21 cellular contexts compared by ENCODE assay signal in the genomic region with DNA sequence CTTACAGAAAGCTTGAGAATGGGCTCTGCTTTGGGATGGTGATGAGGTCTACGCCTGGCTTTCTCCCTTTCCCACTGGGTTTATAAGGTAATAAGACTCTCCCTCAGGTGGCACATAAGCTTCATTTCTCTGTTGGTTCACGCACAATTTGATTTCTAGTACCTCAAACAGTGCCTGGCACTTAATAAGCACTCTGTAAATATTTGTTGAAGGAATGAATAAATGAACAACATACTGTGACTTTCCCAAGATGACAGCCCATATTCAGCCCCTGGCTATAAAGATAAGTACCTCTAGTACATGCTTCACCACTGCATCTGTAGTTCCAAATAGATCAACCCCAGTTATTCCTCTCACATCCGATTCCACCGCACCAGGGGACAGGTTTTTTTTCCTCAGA. TPM values are rescaled to one million over a fixed set of nuclear protein-coding genes. Genes with fewer than 3 reads are reported as not detected.
A peak's percentile ranks its signal among the peaks of the same experiment; 100 is the strongest.
DNase-seq lines count a peak whose midpoint lies in the region; ATAC-seq lines count a peak whose summit lies in the region.
"Had no signal": no experiment of that assay in that cellular context is flagged by ENCODE, and none has a peak within 500 bp of the region (broad histone marks: within the 10 kb centered on the region; RNA-seq: fewer than 3 reads in every experiment).

No MANE protein-coding gene starts in this region.

- H3K27ac Mint-ChIP-seq in activated naive CD8-positive, alpha-beta T cell, result peak overlapping the region; percentile 24
- H3K27ac Mint-ChIP-seq in activated naive CD8-positive, alpha-beta T cell treated with anti-CD3 and anti-CD28 coated beads for 36 hours, result no peak overlapping the region
- H3K27ac Mint-ChIP-seq: T-helper 2 cell treated with Interferon-gamma antibody and Interleukin-4, amounts not matched to agents 5 μg/mL and 100 μg/mL, for 36 hours had no signal

- in situ Hi-C loops in KBM-7 (cut with MboI; ENCODE audit: low pct_unique_long_range_greater_than_20kb, low sequenced_read_pairs), result no loop called here

- no peak overlapping the region for H3K4me3 Mint-ChIP-seq in activated naive CD8-positive, alpha-beta T cell
- no peak overlapping the region for H3K4me3 Mint-ChIP-seq in activated naive CD8-positive, alpha-beta T cell treated with anti-CD3 and anti-CD28 coated beads for 36 hours
- H3K4me3 Mint-ChIP-seq: T-helper 2 cell treated with Interferon-gamma antibody and Interleukin-4, amounts not matched to agents 5 μg/mL and 100 μg/mL, for 36 hours had no signal

- peaks cover 16% of the 10 kb centered on the region for H3K36me3 Mint-ChIP-seq in activated naive CD8-positive, alpha-beta T cell
- peaks cover 24% of the 10 kb centered on the region for H3K36me3 Mint-ChIP-seq in activated naive CD8-positive, alpha-beta T cell treated with anti-CD3 and anti-CD28 coated beads for 36 hours

- H3K4me1 Mint-ChIP-seq in activated naive CD8-positive, alpha-beta T cell (ENCODE audit: low read depth), result peaks cover 11% of the 10 kb centered on the region
- peaks cover 2% of the 10 kb centered on the region for H3K4me1 Mint-ChIP-seq in activated naive CD8-positive, alpha-beta T cell treated with anti-CD3 and anti-CD28 coated beads for 36 hours

- no peaks in the 10 kb centered on the region for H3K9me3 Mint-ChIP-seq in activated naive CD8-positive, alpha-beta T cell (ENCODE audit: low read depth)
- no peaks in the 10 kb centered on the region for H3K9me3 Mint-ChIP-seq in activated naive CD8-positive, alpha-beta T cell treated with anti-CD3 and anti-CD28 coated beads for 36 hours
- H3K9me3 Mint-ChIP-seq: T-helper 2 cell treated with Interferon-gamma antibody and Interleukin-4, amounts not matched to agents 5 μg/mL and 100 μg/mL, for 36 hours had no signal

- no peak for ATAC-seq in HG02610 (IDR thresholded peaks at IDR 0.05; ENCODE audit: unreplicated experiment)
- ATAC-seq: activated CD4-positive, CD25-positive, alpha-beta regulatory T cell treated with anti-CD3 and anti-CD28 coated beads, Interleukin-2, amount 50 U/mL, for 24 hours; Panc1 had no signal

- DNase-seq in activated naive CD8-positive, alpha-beta T cell treated with anti-CD3 and anti-CD28 coated beads for 36 hours, result no peak
- DNase-seq in NCI-H2029 treated with DMSO at 0.1 percent for 48 hours (lab: John Stamatoyannopoulos, UW) (peak; percentile 94), NCI-H774 (lab: John Stamatoyannopoulos, UW) (peak; percentile 90), KBM-7 (no peak)
- no peak for DNase-seq in activated CD8-positive, alpha-beta memory T cell treated with anti-CD3 and anti-CD28 coated beads, Interleukin-2, amount 50 U/mL, for 4 hours
- DNase-seq in NK-92 treated with Interleukin-12 subunit alpha and Interleukin-12 subunit beta, amount 100 ng/mL, for 24 hours (lab: John Stamatoyannopoulos, UW), result no peak
- DNase-seq: activated gamma-delta T cell treated with Interleukin-2 at 50 U/mL for 16 hours; aorta; cerebellar nuclear complex; effector memory CD4-positive, alpha-beta T cell; esophagus squamous epithelium; IMR-90; left ventricle myocardium inferior; NCI-H526 treated with DMSO at 0.1 percent for 48 hours; trophoblast cell had no signal

- no peaks in the 10 kb centered on the region for H3K27me3 Mint-ChIP-seq in activated naive CD8-positive, alpha-beta T cell
- no peaks in the 10 kb centered on the region for H3K27me3 Mint-ChIP-seq in activated naive CD8-positive, alpha-beta T cell treated with anti-CD3 and anti-CD28 coated beads for 36 hours

RNA-seq across cellular contexts. Expression of a gene that starts 17.8 kb away (rescaled TPM):
- 100 to 1,000 TPM; 110 to 119 TPM for total RNA-seq in activated naive CD8-positive, alpha-beta T cell treated with anti-CD3 and anti-CD28 coated beads for 36 hours

RNA-seq across cellular contexts. Expression of a gene that starts 17.9 kb away (rescaled TPM):
- total RNA-seq in activated naive CD8-positive, alpha-beta T cell treated with anti-CD3 and anti-CD28 coated beads for 36 hours, result 10 to 100 TPM; 49.5 to 53.5 TPM

RNA-seq across cellular contexts. Expression of a gene that starts 40.3 kb away (rescaled TPM):
- 10 to 100 TPM; 49.8 to 52.1 TPM for total RNA-seq in activated naive CD8-positive, alpha-beta T cell treated with anti-CD3 and anti-CD28 coated beads for 36 hours

RNA-seq across cellular contexts. Expression of a gene that starts 41.6 kb away (rescaled TPM):
- under 1 TPM; 0.34 to 0.52 TPM for total RNA-seq in activated naive CD8-positive, alpha-beta T cell treated with anti-CD3 and anti-CD28 coated beads for 36 hours
- total RNA-seq: IMR-90, left ventricle myocardium inferior, mucosa of gallbladder had no signal

Comparison
In these comparisons a context has a peak if more than half of its experiments do, and no peak if none do; other contexts are left out.
1. DNase-seq: peak in NCI-H2029 treated with DMSO at 0.1 percent for 48 hours (single experiment) and NCI-H774 (single experiment); none in activated naive CD8-positive, alpha-beta T cell treated with anti-CD3 and anti-CD28 coated beads for 36 hours (single experiment), activated CD8-positive, alpha-beta memory T cell treated with anti-CD3 and anti-CD28 coated beads, Interleukin-2, amount 50 U/mL, for 4 hours (single experiment), NK-92 treated with Interleukin-12 subunit alpha and Interleukin-12 subunit beta, amount 100 ng/mL, for 24 hours (single experiment) and KBM-7 (single experiment).